23 cellular contexts compared by ENCODE assay signal in genomic region chr10:10222288-10222945, GRCh38.
DNase-seq lines count a peak whose midpoint lies in the region; ATAC-seq lines count a peak whose summit lies in the region.
"Had no signal": no experiment of that assay in that cellular context is flagged by ENCODE, and none has a peak within 500 bp of the region (broad histone marks: within the 10 kb centered on the region; RNA-seq: fewer than 3 reads in every experiment).

No MANE protein-coding gene starts in this region.

- DNase-seq in EL (peak; percentile 40), adipocyte (ENCODE audit: low read depth) (no peak), iris pigment epithelial cell (ENCODE audit: low read depth) (peak; percentile 77), putamen (ENCODE audit: low spot score) (peak; percentile 10), NAMALWA (ENCODE audit: low spot score) (no peak), T-cell (no peak), SW480 (ENCODE audit: low spot score) (no peak)
- DNase-seq: ACHN; activated CD4-positive, alpha-beta T cell treated with anti-CD3 and anti-CD28 coated beads for 4 hours; activated CD8-positive, alpha-beta memory T cell treated with anti-CD3 and anti-CD28 coated beads, Interleukin-2, amount 10 ng/mL, durations not matched to agents 7 days and 5 days; activated naive CD8-positive, alpha-beta T cell treated with anti-CD3 and anti-CD28 coated beads, Interleukin-2, amount 10 ng/mL, durations not matched to agents 7 days and 5 days; gastrocnemius medialis; MM.1S; NCI-H146; OCI-M1; SHP77; uterus had no signal

- no peaks in the 10 kb centered on the region for H3K4me1 Mint-ChIP-seq in T-cell
- H3K4me1 Mint-ChIP-seq: activated CD8-positive, alpha-beta memory T cell treated with anti-CD3 and anti-CD28 coated beads, Interleukin-2, amount 10 ng/mL, durations not matched to agents 7 days and 5 days; activated naive CD8-positive, alpha-beta T cell treated with anti-CD3 and anti-CD28 coated beads, Interleukin-2, amount 10 ng/mL, durations not matched to agents 7 days and 5 days; CD14-positive monocyte had no signal

- peaks cover 0 to 2% of the 10 kb centered on the region in 2 donors for H3K27me3 Mint-ChIP-seq in T-cell
- H3K27me3 Mint-ChIP-seq: activated CD8-positive, alpha-beta memory T cell treated with anti-CD3 and anti-CD28 coated beads, Interleukin-2, amount 10 ng/mL, durations not matched to agents 7 days and 5 days; activated naive CD8-positive, alpha-beta T cell treated with anti-CD3 and anti-CD28 coated beads, Interleukin-2, amount 10 ng/mL, durations not matched to agents 7 days and 5 days; natural killer cell treated with Interleukin-12 subunit alpha and Interleukin-12 subunit beta and Interleukin-15 and Interleukin-18, amount 100 ng/mL, for 72 hours had no signal

- no peak overlapping the region for H3K4me3 Mint-ChIP-seq in T-cell
- H3K4me3 Mint-ChIP-seq: activated CD8-positive, alpha-beta memory T cell treated with anti-CD3 and anti-CD28 coated beads, Interleukin-2, amount 10 ng/mL, durations not matched to agents 7 days and 5 days; activated naive CD8-positive, alpha-beta T cell treated with anti-CD3 and anti-CD28 coated beads, Interleukin-2, amount 10 ng/mL, durations not matched to agents 7 days and 5 days; activated T-helper 1 cell treated with anti-CD3 and anti-CD28 coated beads, Interleukin-12 subunit alpha, Interleukin-12 subunit beta, Interleukin-2, Interleukin-4 antibody, amounts not matched to agents 30 ng/mL and 10 ng/mL and 1 ng/mL, durations not matched to agents 14 hours and 24 hours and 36 hours; CD14-positive monocyte; natural killer cell treated with Interleukin-12 subunit alpha and Interleukin-12 subunit beta and Interleukin-15 and Interleukin-18, amount 100 ng/mL, for 72 hours had no signal

- H3K36me3 ChIP-seq in adipocyte (ENCODE audit: control insufficient read depth, insufficient read depth, low read length, severe bottlenecking): no peaks in the 10 kb centered on the region
- H3K36me3 ChIP-seq: cardiac muscle cell, gastrocnemius medialis, prostate gland, uterus had no signal

- no peaks in the 10 kb centered on the region for H3K27me3 ChIP-seq in adipocyte (replicated peaks; ENCODE audit: control insufficient read depth, insufficient read depth, low read length)
- H3K27me3 ChIP-seq: cardiac muscle cell, gastrocnemius medialis, uterus had no signal

- H3K9me3 ChIP-seq in adipocyte (ENCODE audit: control insufficient read depth, low read length): no peaks in the 10 kb centered on the region
- H3K9me3 ChIP-seq: gastrocnemius medialis, prostate gland, uterus had no signal

- H3K27ac Mint-ChIP-seq in T-cell: no peak overlapping the region
- H3K27ac Mint-ChIP-seq: activated CD8-positive, alpha-beta memory T cell treated with anti-CD3 and anti-CD28 coated beads, Interleukin-2, amount 10 ng/mL, durations not matched to agents 7 days and 5 days; activated naive CD8-positive, alpha-beta T cell treated with anti-CD3 and anti-CD28 coated beads, Interleukin-2, amount 10 ng/mL, durations not matched to agents 7 days and 5 days; activated T-helper 1 cell treated with anti-CD3 and anti-CD28 coated beads, Interleukin-12 subunit alpha, Interleukin-12 subunit beta, Interleukin-2, Interleukin-4 antibody, amounts not matched to agents 30 ng/mL and 10 ng/mL and 1 ng/mL, durations not matched to agents 14 hours and 24 hours and 36 hours; CD14-positive monocyte; natural killer cell treated with Interleukin-12 subunit alpha and Interleukin-12 subunit beta and Interleukin-15 and Interleukin-18, amount 100 ng/mL, for 72 hours had no signal

- no peak overlapping the region for H3K4me3 ChIP-seq in adipocyte (ENCODE audit: low read length)
- H3K4me3 ChIP-seq: cardiac muscle cell, gastrocnemius medialis, prostate gland, uterus had no signal

- no peaks in the 10 kb centered on the region for H3K9me3 Mint-ChIP-seq in T-cell
- H3K9me3 Mint-ChIP-seq: activated T-helper 1 cell treated with anti-CD3 and anti-CD28 coated beads, Interleukin-12 subunit alpha, Interleukin-12 subunit beta, Interleukin-2, Interleukin-4 antibody, amounts not matched to agents 30 ng/mL and 10 ng/mL and 1 ng/mL, durations not matched to agents 14 hours and 24 hours and 36 hours had no signal

- CTCF ChIA-PET in T-cell (lab: Charles Lee): no interaction called here

- POLR2A ChIA-PET in T-cell (lab: Charles Lee): no interaction called here

- H3K9ac ChIP-seq in adipocyte (ENCODE audit: low read length): peak overlapping the region; percentile 24

- H3K36me3 Mint-ChIP-seq in T-cell: no peaks in the 10 kb centered on the region
- H3K36me3 Mint-ChIP-seq: activated CD8-positive, alpha-beta memory T cell treated with anti-CD3 and anti-CD28 coated beads, Interleukin-2, amount 10 ng/mL, durations not matched to agents 7 days and 5 days; activated naive CD8-positive, alpha-beta T cell treated with anti-CD3 and anti-CD28 coated beads, Interleukin-2, amount 10 ng/mL, durations not matched to agents 7 days and 5 days; CD14-positive monocyte; natural killer cell treated with Interleukin-12 subunit alpha and Interleukin-12 subunit beta and Interleukin-15 and Interleukin-18, amount 100 ng/mL, for 72 hours had no signal

- peaks cover 12% of the 10 kb centered on the region for H3K4me1 ChIP-seq in adipocyte (ENCODE audit: control insufficient read depth, insufficient read depth, low read length)
- H3K4me1 ChIP-seq: gastrocnemius medialis, prostate gland, uterus had no signal

- ATAC-seq in T-cell (replicated peaks in 1 of 4) (no peak), GM21737 (IDR thresholded peaks at IDR 0.05; ENCODE audit: unreplicated experiment) (no peak)
- ATAC-seq: activated CD8-positive, alpha-beta memory T cell treated with anti-CD3 and anti-CD28 coated beads, Interleukin-2, amount 10 ng/mL, durations not matched to agents 7 days and 5 days; gastrocnemius medialis; natural killer cell treated with Interleukin-12 subunit alpha and Interleukin-12 subunit beta and Interleukin-15 and Interleukin-18, amount 100 ng/mL, for 72 hours had no signal

Comparison
In these comparisons a context has a peak if more than half of its experiments do, and no peak if none do; other contexts are left out.
1. DNase-seq: peak in EL (single experiment), iris pigment epithelial cell (single experiment) and putamen (single experiment); none in adipocyte (single experiment), NAMALWA (single experiment), T-cell (0 of 34) and SW480 (single experiment).